8 cellular contexts compared by ENCODE assay signal in genomic region chr17:39982069-39982371, GRCh38. TPM values are rescaled to one million over a fixed set of nuclear protein-coding genes. Genes with fewer than 3 reads are reported as not detected.
A peak's percentile ranks its signal among the peaks of the same experiment; 100 is the strongest.
DNase-seq lines count a peak whose midpoint lies in the region; ATAC-seq and TF ChIP-seq lines count a peak whose summit lies in the region.

No MANE protein-coding gene starts in this region.

- peaks cover 27% of the 10 kb centered on the region for H3K4me1 ChIP-seq in KMS-11 (ENCODE audit: low read depth, poor library complexity, severe bottlenecking)

- peaks cover 29 to 33% of the 10 kb centered on the region in 2 donors for H3K4me1 Mint-ChIP-seq in natural killer cell

- no peaks in the 10 kb centered on the region for H3K27me3 Mint-ChIP-seq in natural killer cell (ENCODE audit: low read depth in 2 of 2)

- peaks cover 41% of the 10 kb centered on the region for H3K79me2 ChIP-seq in KMS-11 (ENCODE audit: insufficient read depth, low read depth)

- no peak overlapping the region for H2AFZ ChIP-seq in KMS-11 (ENCODE audit: low read depth)

- TF ChIP-seq CTCF in AG10803 (conservative IDR thresholded peaks at IDR 0.05; ENCODE audit: low read length) (no peak), KMS-11 (conservative IDR thresholded peaks at IDR 0.05; ENCODE audit: low read depth, low read length) (no peak), coronary artery (IDR thresholded peaks at IDR 0.05) (no peak), natural killer cell (IDR thresholded peaks at IDR 0.05) (no peak)

- peak overlapping the region; percentile 96 for H3K4me3 ChIP-seq in AG10803 (ENCODE audit: low read length)
- H3K4me3 ChIP-seq in KMS-11 (IDR thresholded peaks at IDR 0.05; ENCODE audit: insufficient read depth, low read depth, low read length), result no peak overlapping the region
- peak overlapping the region; percentile 88 for H3K4me3 ChIP-seq in coronary artery

- H3K9me3 Mint-ChIP-seq in natural killer cell, result no peaks in the 10 kb centered on the region

- peak overlapping the region; percentile 98 for H3K4me3 Mint-ChIP-seq in natural killer cell

- peak overlapping the region; percentile 99 for H3K27ac Mint-ChIP-seq in natural killer cell

- DNase-seq in AG10803 (ENCODE audit: low read depth) (no peak), coronary artery (ENCODE audit: low spot score) (no peak), natural killer cell (no peak), NCI-H2196 treated with DMSO at 0.1 percent for 48 hours (lab: John Stamatoyannopoulos, UW; ENCODE audit: unreplicated experiment) (no peak), EL (no peak), GM19240 (ENCODE audit: insufficient read length, low spot score) (no peak)

- H3K27ac ChIP-seq in KMS-11, result peak overlapping the region; percentile 83; the same call in 1 of the 2 replicates
- H3K27ac ChIP-seq in coronary artery, result no peak overlapping the region

- intact Hi-C loops in natural killer cell (cut with micrococcal nuclease), result no loop called here

- no peaks in the 10 kb centered on the region for H3K27me3 ChIP-seq in KMS-11 (ENCODE audit: insufficient read depth, low read depth)

- peaks cover 22% of the 10 kb centered on the region; the same call in 1 of the 2 replicates for H3K36me3 ChIP-seq in KMS-11 (ENCODE audit: insufficient read depth)

- H3K4me2 ChIP-seq in KMS-11, result peak overlapping the region; percentile 97

- peaks cover 16% of the 10 kb centered on the region for H3K36me3 Mint-ChIP-seq in natural killer cell

- no peaks in the 10 kb centered on the region for H4K20me1 ChIP-seq in KMS-11 (ENCODE audit: insufficient read depth)

- H3K9ac ChIP-seq in KMS-11, result peak overlapping the region; percentile 97

- ATAC-seq in natural killer cell (no peak), GM18520 (IDR thresholded peaks at IDR 0.05; ENCODE audit: unreplicated experiment) (no peak)

RNA-seq across cellular contexts. Expression of gene PSMD3, which starts 1.4 kb away (rescaled TPM):
- 10 to 100 TPM; 66.1 to 83.8 (median 78.9) TPM for total RNA-seq in natural killer cell

RNA-seq across cellular contexts. Expression of gene GSDMA, which starts 19.2 kb away (rescaled TPM):
- 1 to 10 TPM; 1.1 to 3.2 (median 2.1) TPM for total RNA-seq in natural killer cell

RNA-seq across cellular contexts. Expression of gene CSF3, which starts 33.2 kb away (rescaled TPM):
- total RNA-seq in natural killer cell, result not detected

RNA-seq across cellular contexts. Expression of gene LRRC3C, which starts 54.5 kb away (rescaled TPM):
- not detected for total RNA-seq in natural killer cell

RNA-seq across cellular contexts. Expression of gene ORMDL3, which starts 54.6 kb away (rescaled TPM):
- 100 to 1,000 TPM in 1 of 3 donors, 10 to 100 TPM in 2; 61.6 to 121 (median 77.2) TPM for total RNA-seq in natural killer cell
